1 cellular context compared by ENCODE assay signal in genomic region chr13:28735481-28736029, GRCh38.
TF ChIP-seq lines count a peak whose summit lies in the region.

No MANE protein-coding gene starts in this region.

TF ChIP-seq in GM23338, 12 proteins besides CTCF, POLR2A, EP300 and RAD21 (continued from another document):
- TF ChIP-seq ZNF462 (CRISPR knock-in tag; IDR thresholded peaks at IDR 0.05), result no peak
- TF ChIP-seq REST (IDR thresholded peaks at IDR 0.05; ENCODE audit: unreplicated experiment), result no peak
- no peak for TF ChIP-seq ZNF114 (CRISPR knock-in tag; IDR thresholded peaks at IDR 0.05)
- TF ChIP-seq ZNF331 (CRISPR knock-in tag; IDR thresholded peaks at IDR 0.05; ENCODE audit: low read depth), result no peak
- no peak for TF ChIP-seq CREB1 (CRISPR knock-in tag; IDR thresholded peaks at IDR 0.05; ENCODE audit: low read depth)
- no peak for TF ChIP-seq NANOG (IDR thresholded peaks at IDR 0.05; ENCODE audit: borderline replicate concordance)
TF ChIP-seq in GM23338: peak in this region for 0.
